In genomic region chr11:126308271-126308671, GRCh38 we compare ENCODE assay signal across 14 cellular contexts. TPM values are rescaled to one million over a fixed set of nuclear protein-coding genes. Genes with fewer than 3 reads are reported as not detected.
DNase-seq lines count a peak whose midpoint lies in the region; ATAC-seq and TF ChIP-seq lines count a peak whose summit lies in the region.
"Had no signal": no experiment of that assay in that cellular context is flagged by ENCODE, and none has a peak within 500 bp of the region (broad histone marks: within the 10 kb centered on the region; RNA-seq: fewer than 3 reads in every experiment).

No MANE protein-coding gene starts in this region.

- H3K4me3 Mint-ChIP-seq in immature natural killer cell: no peak overlapping the region
- H3K4me3 Mint-ChIP-seq: activated CD4-positive, alpha-beta memory T cell treated with anti-CD3 and anti-CD28 coated beads, Interleukin-2, amount 10 ng/mL, durations not matched to agents 7 days and 5 days; T-helper 2 cell treated with Interferon-gamma antibody and Interleukin-4, amounts not matched to agents 5 μg/mL and 100 μg/mL, for 36 hours had no signal

- H3K27ac ChIP-seq in KMS-11 (no peak overlapping the region; the same call in 1 of the 2 replicates), PC-3 (ENCODE audit: low read length) (peak overlapping the region; percentile 68), suprapubic skin (no peak overlapping the region)
- H3K27ac ChIP-seq: stomach, upper lobe of right lung had no signal

- CTCF ChIA-PET in PC-3 (lab: Charles Lee): interaction anchor here (1.2 kb wide), 1 partner anchor 172 kb away, joined by 4 read pairs; no protein-coding TSS in a partner anchor

- intact Hi-C loops in PC-3 (cut with micrococcal nuclease): no loop called here

- peak overlapping the region; percentile 29; the same call in 1 of the 2 replicates for H3K4me2 ChIP-seq in KMS-11
- H3K4me2 ChIP-seq in PC-3 (ENCODE audit: low read length): peak overlapping the region; percentile 42

- no peak for ATAC-seq in PC-3
- ATAC-seq in HG03280 (IDR thresholded peaks at IDR 0.05; ENCODE audit: unreplicated experiment): no peak
- ATAC-seq: upper lobe of right lung had no signal

- no peak for TF ChIP-seq POLR2A in suprapubic skin (IDR thresholded peaks at IDR 0.05)

- H3K36me3 ChIP-seq in KMS-11 (ENCODE audit: insufficient read depth) (no peaks in the 10 kb centered on the region), PC-3 (ENCODE audit: low read depth, low read length) (peaks cover 14% of the 10 kb centered on the region), suprapubic skin (peaks cover 11% of the 10 kb centered on the region)

- no peak for TF ChIP-seq EP300 in suprapubic skin (IDR thresholded peaks at IDR 0.05)

- H3K4me1 ChIP-seq in KMS-11 (ENCODE audit: low read depth, poor library complexity, severe bottlenecking) (peaks cover 84% of the 10 kb centered on the region), PC-3 (ENCODE audit: insufficient read depth, low read length) (peaks cover 31% of the 10 kb centered on the region), suprapubic skin (peaks cover 34% of the 10 kb centered on the region)

- H3K27me3 ChIP-seq in KMS-11 (ENCODE audit: insufficient read depth, low read depth) (no peaks in the 10 kb centered on the region), PC-3 (ENCODE audit: low read length) (no peaks in the 10 kb centered on the region), suprapubic skin (no peaks in the 10 kb centered on the region)
- H3K27me3 ChIP-seq: stomach, upper lobe of right lung had no signal

- no peak overlapping the region for H3K9ac ChIP-seq in KMS-11
- H3K9ac ChIP-seq in PC-3 (ENCODE audit: low read length): peak overlapping the region; percentile 1

- no peak overlapping the region for H3K4me3 ChIP-seq in KMS-11 (IDR thresholded peaks at IDR 0.05; ENCODE audit: insufficient read depth, low read depth, low read length)
- peak overlapping the region; percentile 11; the same call in 1 of the 2 replicates for H3K4me3 ChIP-seq in PC-3 (ENCODE audit: low read length)
- H3K4me3 ChIP-seq in suprapubic skin: no peak overlapping the region
- H3K4me3 ChIP-seq: stomach, upper lobe of right lung had no signal

- H3K27me3 Mint-ChIP-seq in immature natural killer cell (ENCODE audit: low read depth in 3 of 3): peaks cover 0 to 3% (median 0%) of the 10 kb centered on the region in 3 donors
- H3K27me3 Mint-ChIP-seq: activated CD4-positive, alpha-beta memory T cell treated with anti-CD3 and anti-CD28 coated beads, Interleukin-2, amount 10 ng/mL, durations not matched to agents 7 days and 5 days had no signal

- H3K79me2 ChIP-seq in KMS-11 (ENCODE audit: insufficient read depth, low read depth) (peaks cover 15% of the 10 kb centered on the region; the same call in 1 of the 2 replicates), PC-3 (ENCODE audit: low read length) (peaks cover 36% of the 10 kb centered on the region)

- no TSS peak for BruUV-seq in PC-3 (replicated peaks; lab: Mats Ljungman, UMichigan)

- peaks cover 13 to 24% (median 16%) of the 10 kb centered on the region in 3 donors for H3K36me3 Mint-ChIP-seq in immature natural killer cell

- no peak for TF ChIP-seq CTCF in KMS-11 (conservative IDR thresholded peaks at IDR 0.05; ENCODE audit: low read depth, low read length)
- TF ChIP-seq CTCF in PC-3 (conservative IDR thresholded peaks at IDR 0.05; ENCODE audit: low read depth, low read length): no peak
- no peak for TF ChIP-seq CTCF in suprapubic skin (IDR thresholded peaks at IDR 0.05)

- peak overlapping the region in 5 of 6 donors; percentile 13 to 76 (median 20) for H3K27ac Mint-ChIP-seq in immature natural killer cell
- H3K27ac Mint-ChIP-seq: activated CD4-positive, alpha-beta memory T cell treated with anti-CD3 and anti-CD28 coated beads, Interleukin-2, amount 10 ng/mL, durations not matched to agents 7 days and 5 days; T-helper 2 cell treated with Interferon-gamma antibody and Interleukin-4, amounts not matched to agents 5 μg/mL and 100 μg/mL, for 36 hours had no signal

- no peaks in the 10 kb centered on the region for H3K9me2 ChIP-seq in PC-3 (replicated peaks; ENCODE audit: low read length)

- no peaks in the 10 kb centered on the region for H3K9me3 Mint-ChIP-seq in immature natural killer cell
- H3K9me3 Mint-ChIP-seq: activated CD4-positive, alpha-beta memory T cell treated with anti-CD3 and anti-CD28 coated beads, Interleukin-2, amount 10 ng/mL, durations not matched to agents 7 days and 5 days; T-helper 2 cell treated with Interferon-gamma antibody and Interleukin-4, amounts not matched to agents 5 μg/mL and 100 μg/mL, for 36 hours had no signal

- no peaks in the 10 kb centered on the region for H3K9me3 ChIP-seq in PC-3 (ENCODE audit: low read length)
- H3K9me3 ChIP-seq in suprapubic skin: no peaks in the 10 kb centered on the region
- H3K9me3 ChIP-seq: stomach, upper lobe of right lung had no signal

- H3K4me1 Mint-ChIP-seq in immature natural killer cell: peaks cover 62 to 72% of the 10 kb centered on the region in 2 donors

- POLR2A ChIA-PET in PC-3 (lab: Charles Lee; ENCODE audit: unreplicated experiment): interaction anchor here (0.6 kb wide), 1 partner anchor 40 kb away, joined by 6 read pairs; the partner anchor contains the start of gene SRPRA

- 71% methylated on average over 4 of the region's 4 CpGs for WGBS in suprapubic skin

- peak; percentile 50 for DNase-seq in PC-3
- no peak for DNase-seq in immature natural killer cell
- DNase-seq in putamen (ENCODE audit: low spot score): peak; percentile 80
- DNase-seq in NOMO-1 treated with DMSO at 0.1 percent for 48 hours (lab: John Stamatoyannopoulos, UW; ENCODE audit: unreplicated experiment): no peak
- DNase-seq in suprapubic skin (ENCODE audit: low spot score in 2 of 2): no peak
- no peak for DNase-seq in activated gamma-delta T cell treated with Interleukin-2 at 50 U/mL for 16 hours
- DNase-seq: activated CD4-positive, alpha-beta memory T cell treated with anti-CD3 and anti-CD28 coated beads, Interleukin-2, amount 10 ng/mL, durations not matched to agents 7 days and 5 days; activated naive CD4-positive, alpha-beta T cell treated with Interleukin-2 at 50 U/mL for 16 hours; stimulated activated CD4-positive, alpha-beta T cell treated with anti-CD3 and anti-CD28 coated beads, Interleukin-4, amount 100 ng/mL, for 24 hours; stomach; upper lobe of right lung had no signal

- no peaks in the 10 kb centered on the region for H3F3A ChIP-seq in PC-3 (ENCODE audit: low read length, unreplicated experiment)

- H2AFZ ChIP-seq in KMS-11 (ENCODE audit: low read depth): no peak overlapping the region
- H2AFZ ChIP-seq in PC-3 (ENCODE audit: low read length): no peak overlapping the region

- H4K20me1 ChIP-seq in KMS-11 (ENCODE audit: insufficient read depth): no peaks in the 10 kb centered on the region
- no peaks in the 10 kb centered on the region for H4K20me1 ChIP-seq in PC-3 (ENCODE audit: low read length)

RNA-seq across cellular contexts. Expression of gene DCPS, which starts 4.4 kb away (rescaled TPM):
- 52.6 and 55.1 TPM in 2 replicates for total RNA-seq in PC-3 (2014; rRNA removed)
- polyA plus RNA-seq in immature natural killer cell: 10 to 100 TPM; 33.1 to 65.7 (median 40.6) TPM
- total RNA-seq in suprapubic skin: 10 to 100 TPM; 15.4 to 19.1 (median 17.8) TPM

RNA-seq across cellular contexts. Expression of gene TIRAP, which starts 25.4 kb away (rescaled TPM):
- total RNA-seq in PC-3 (2014; rRNA removed) (8.4 and 12.1 TPM in 2 replicates), suprapubic skin (10 to 100 TPM in 3 of 4 donors, 1 to 10 TPM in 1; 8.6 to 15.2 (median 12.6) TPM)
- 10 to 100 TPM in 1 of 3 donors, 1 to 10 TPM in 2; 6.0 to 15.6 (median 6.5) TPM for polyA plus RNA-seq in immature natural killer cell

RNA-seq across cellular contexts. Expression of gene FOXRED1, which starts 39.3 kb away (rescaled TPM):
- total RNA-seq in PC-3 (2014; rRNA removed) (55.6 and 72.0 TPM in 2 replicates), suprapubic skin (10 to 100 TPM in 3 of 4 donors, 1 to 10 TPM in 1; 7.7 to 22.9 (median 18.9) TPM)
- 10 to 100 TPM; 19.0 to 37.0 (median 20.5) TPM for polyA plus RNA-seq in immature natural killer cell

RNA-seq across cellular contexts. Expression of gene SRPRA, which starts 39.6 kb away (rescaled TPM):
- total RNA-seq in PC-3 (2014; rRNA removed) (140 and 143 TPM in 2 replicates), suprapubic skin (100 to 1,000 TPM in 1 of 4 donors, 10 to 100 TPM in 3; 84.9 to 108 (median 97.0) TPM)
- polyA plus RNA-seq in immature natural killer cell: 100 to 1,000 TPM in 2 of 3 donors, 10 to 100 TPM in 1; 67.7 to 161 (median 150) TPM

RNA-seq across cellular contexts. Expression of gene ST3GAL4, which starts 47.2 kb away (rescaled TPM):
- 126 and 148 TPM in 2 replicates for total RNA-seq in PC-3 (2014; rRNA removed)
- 10 to 100 TPM; 25.0 to 31.7 (median 30.9) TPM for polyA plus RNA-seq in immature natural killer cell
- total RNA-seq in suprapubic skin: 10 to 100 TPM; 23.6 to 30.9 (median 26.9) TPM

Comparison
In these comparisons a context has a peak if more than half of its experiments do, and no peak if none do; other contexts are left out.
1. DNase-seq: peak in PC-3 (single experiment) and putamen (single experiment); none in immature natural killer cell (0 of 3), NOMO-1 treated with DMSO at 0.1 percent for 48 hours (single experiment), suprapubic skin (0 of 2) and activated gamma-delta T cell treated with Interleukin-2 at 50 U/mL for 16 hours (single experiment).